Comparison of ENCODE assay signal across 22 cellular contexts in genomic region chr12:130333341-130333740, GRCh38. TPM values are rescaled to one million over a fixed set of nuclear protein-coding genes. Genes with fewer than 3 reads are reported as not detected.
DNase-seq lines count a peak whose midpoint lies in the region; ATAC-seq and TF ChIP-seq lines count a peak whose summit lies in the region.
"Had no signal": no experiment of that assay in that cellular context is flagged by ENCODE, and none has a peak within 500 bp of the region (broad histone marks: within the 10 kb centered on the region; RNA-seq: fewer than 3 reads in every experiment).

No MANE protein-coding gene starts in this region.

- H3K36me3 Mint-ChIP-seq in mesothelial cell of epicardium: no peaks in the 10 kb centered on the region
- H3K36me3 Mint-ChIP-seq: CD8-positive, alpha-beta memory T cell had no signal

- no peak overlapping the region for H3K27ac Mint-ChIP-seq in mesothelial cell of epicardium

- H3K27me3 ChIP-seq in BE2C (peaks cover 53% of the 10 kb centered on the region), WERI-Rb-1 (ENCODE audit: insufficient read depth, low read depth, severe bottlenecking) (no peaks in the 10 kb centered on the region)

- TF ChIP-seq CTCF in BE2C (IDR thresholded peaks at IDR 0.05; ENCODE audit: low read depth, low read length) (peak; percentile 25), WERI-Rb-1 (IDR thresholded peaks at IDR 0.05; ENCODE audit: low read depth, low read length) (peak; percentile 12; the same call in 1 of the 2 replicates), mesothelial cell of epicardium (IDR thresholded peaks at IDR 0.05; ENCODE audit: unreplicated experiment) (peak; percentile 60)

- no peaks in the 10 kb centered on the region for H3K36me3 ChIP-seq in BE2C
- no peaks in the 10 kb centered on the region for H3K36me3 ChIP-seq in WERI-Rb-1

- H3K4me3 ChIP-seq in BE2C (ENCODE audit: low read depth, low read length) (no peak overlapping the region), WERI-Rb-1 (ENCODE audit: low read depth, low read length) (no peak overlapping the region)
- H3K4me3 ChIP-seq in Jurkat, Clone E6-1 (ENCODE audit: low read length): no peak overlapping the region
- H3K4me3 ChIP-seq: SK-N-MC had no signal

- no peak overlapping the region for H3K4me3 Mint-ChIP-seq in mesothelial cell of epicardium

- no peak overlapping the region for H3K27ac ChIP-seq in WERI-Rb-1
- H3K27ac ChIP-seq: HL-60, SK-N-MC had no signal

- H3K27me3 Mint-ChIP-seq in mesothelial cell of epicardium (ENCODE audit: low read depth): peaks cover 60% of the 10 kb centered on the region

- no peaks in the 10 kb centered on the region for H3K4me1 Mint-ChIP-seq in mesothelial cell of epicardium

- ATAC-seq in HG03280 (IDR thresholded peaks at IDR 0.05; ENCODE audit: unreplicated experiment) (no peak), GM21515 (IDR thresholded peaks at IDR 0.05; ENCODE audit: unreplicated experiment) (no peak)

- H3K4me1 ChIP-seq in BE2C: no peaks in the 10 kb centered on the region

- DNase-seq in BE2C (no peak), WERI-Rb-1 (no peak), mesothelial cell of epicardium (ENCODE audit: low spot score in 2 of 2, unreplicated experiment in 2 of 2) (no peak)
- DNase-seq in Jurkat, Clone E6-1 (ENCODE audit: low read depth, low spot score): peak; percentile 19
- DNase-seq in stimulated activated naive CD4-positive, alpha-beta T cell (lab: John Stamatoyannopoulos, UW): no peak
- DNase-seq: C1 segment of cervical spinal cord; CD8-positive, alpha-beta memory T cell; DMS79; MM.1S; NCI-H1105; NCI-H2081; NCI-H446 treated with DMSO at 0.1 percent for 48 hours; NCI-H69; NK-92 treated with Interleukin-12 subunit alpha and Interleukin-12 subunit beta, amount 100 ng/mL, for 24 hours; OCI-M1; Right ventricle myocardium superior had no signal

- H3K9me3 Mint-ChIP-seq in mesothelial cell of epicardium: no peaks in the 10 kb centered on the region

- no peaks in the 10 kb centered on the region for H3K9me3 ChIP-seq in BE2C
- no peaks in the 10 kb centered on the region for H3K9me3 ChIP-seq in WERI-Rb-1 (ENCODE audit: severe bottlenecking)

RNA-seq across cellular contexts. Expression of gene PIWIL1, which starts 4.3 kb away (rescaled TPM):
- polyA plus RNA-seq in BE2C (2012; ENCODE audit: insufficient read depth, insufficient read length, low read depth): not detected
- polyA plus RNA-seq in Jurkat, Clone E6-1 (2012; ENCODE audit: insufficient read depth, insufficient read length): not detected
- total RNA-seq in mesothelial cell of epicardium: not detected in 3 replicates
- total RNA-seq: CD8-positive, alpha-beta memory T cell; H1; HT1080; Right ventricle myocardium superior had no signal
- polyA plus RNA-seq: CD8-positive, alpha-beta memory T cell; H1 had no signal
